In the genomic region with DNA sequence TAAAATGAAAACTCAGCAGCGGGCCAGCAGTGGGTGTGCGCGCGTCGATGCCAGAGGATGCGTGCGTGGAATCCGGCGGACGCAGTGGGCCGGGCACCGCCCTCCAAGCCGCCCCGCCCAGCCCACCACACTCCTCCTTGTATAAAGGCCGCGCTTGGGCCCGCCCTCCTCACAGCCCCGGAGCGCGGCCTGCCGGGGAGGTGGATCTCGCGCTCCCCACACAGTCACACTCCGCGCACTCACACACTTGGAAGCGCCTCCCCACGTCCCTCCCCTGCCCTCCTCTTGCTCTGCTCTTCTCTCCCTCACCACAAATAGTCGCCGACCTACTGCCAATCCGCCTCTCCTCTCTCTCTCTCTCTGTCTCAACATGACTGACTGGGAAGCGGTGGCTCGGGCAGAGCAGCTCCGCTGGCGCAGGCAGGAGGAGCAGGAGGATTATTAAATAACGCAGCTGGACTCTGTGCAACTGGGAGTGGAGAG, we compare ENCODE assay signal across 1 cellular context.
TF ChIP-seq lines count a peak whose summit lies in the region.

Gene CCSER1, plus strand, starts transcription at position 172 of the 483 bp plus-strand sequence.

TF ChIP-seq in GM12878, 131 proteins besides CTCF, POLR2A, EP300 and RAD21 (continued from another document):
- TF ChIP-seq EGR1 (IDR thresholded peaks at IDR 0.05; ENCODE audit: borderline replicate concordance in 1 of 2, low read depth in 2 of 2, low read length in 2 of 2): no peak
TF ChIP-seq in GM12878: peak in this region for 9.
